Comparison of ENCODE assay signal across 11 cellular contexts in the genomic region with DNA sequence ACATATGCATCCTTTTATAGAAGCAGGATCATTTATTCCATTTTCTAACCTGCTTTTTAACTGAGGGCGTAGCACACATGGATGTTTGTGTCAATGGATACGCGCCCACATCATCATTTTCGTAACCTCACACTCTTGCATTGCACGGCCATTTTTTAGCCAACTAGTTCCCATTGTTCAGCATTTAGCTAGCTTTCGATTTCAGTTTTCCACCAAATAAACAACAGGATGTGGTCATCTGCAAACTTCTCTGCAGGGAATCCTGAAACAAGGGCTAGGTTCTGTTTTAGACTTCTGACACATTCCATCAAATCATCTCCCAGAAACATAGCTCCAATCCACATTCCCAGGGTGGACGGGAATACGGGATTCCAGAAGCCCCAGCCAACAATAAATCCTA. TPM values are rescaled to one million over a fixed set of nuclear protein-coding genes. Genes with fewer than 3 reads are reported as not detected.
DNase-seq lines count a peak whose midpoint lies in the region; ATAC-seq and TF ChIP-seq lines count a peak whose summit lies in the region.
"Had no signal": no experiment of that assay in that cellular context is flagged by ENCODE, and none has a peak within 500 bp of the region (broad histone marks: within the 10 kb centered on the region; RNA-seq: fewer than 3 reads in every experiment).

No MANE protein-coding gene starts in this region.

- H3K4me1 Mint-ChIP-seq in stimulated activated naive CD8-positive, alpha-beta T cell treated with anti-CD3 and anti-CD28 coated beads, Interleukin-15, Interleukin-2, amounts not matched to agents 100 ng/mL and 50 ng/mL, for 24 hours (ENCODE audit: low read depth) = peaks cover 26% of the 10 kb centered on the region
- peaks cover 21% of the 10 kb centered on the region for H3K4me1 Mint-ChIP-seq in activated naive CD8-positive, alpha-beta T cell treated with anti-CD3 and anti-CD28 coated beads, Interleukin-2, amount 10 ng/mL, durations not matched to agents 7 days and 5 days

- peak overlapping the region; percentile 38 for H3K4me3 Mint-ChIP-seq in stimulated activated naive CD8-positive, alpha-beta T cell treated with anti-CD3 and anti-CD28 coated beads, Interleukin-15, Interleukin-2, amounts not matched to agents 100 ng/mL and 50 ng/mL, for 24 hours
- H3K4me3 Mint-ChIP-seq in activated naive CD8-positive, alpha-beta T cell treated with anti-CD3 and anti-CD28 coated beads, Interleukin-2, amount 10 ng/mL, durations not matched to agents 7 days and 5 days = peak overlapping the region; percentile 61

- DNase-seq in stimulated activated naive CD8-positive, alpha-beta T cell treated with anti-CD3 and anti-CD28 coated beads, Interleukin-15, Interleukin-2, amounts not matched to agents 100 U/mL and 50 U/mL, for 24 hours = no peak
- no peak for DNase-seq in activated naive CD8-positive, alpha-beta T cell treated with anti-CD3 and anti-CD28 coated beads, Interleukin-2, amount 10 ng/mL, durations not matched to agents 7 days and 5 days
- no peak for DNase-seq in right lobe of liver
- DNase-seq in KG1 (lab: John Stamatoyannopoulos, UW) = no peak
- no peak for DNase-seq in kidney tubule cell (ENCODE audit: low spot score)
- DNase-seq: H9, head of caudate nucleus, NCI-H1092 treated with DMSO at 0.1 percent for 48 hours had no signal

- ATAC-seq in stimulated activated naive CD8-positive, alpha-beta T cell treated with anti-CD3 and anti-CD28 coated beads, Interleukin-15, Interleukin-2, amounts not matched to agents 100 U/mL and 50 U/mL, for 24 hours = no peak
- no peak for ATAC-seq in activated naive CD8-positive, alpha-beta T cell treated with anti-CD3 and anti-CD28 coated beads, Interleukin-2, amount 10 ng/mL, durations not matched to agents 7 days and 5 days (ENCODE audit: low read depth)
- ATAC-seq in right lobe of liver (peak in 3 of 4 donors; percentile 20 to 39 (median 22)), GM18907 (IDR thresholded peaks at IDR 0.05; ENCODE audit: unreplicated experiment) (no peak), HG02885 (IDR thresholded peaks at IDR 0.05; ENCODE audit: poor library complexity, unreplicated experiment) (no peak)

- intact Hi-C loops in right lobe of liver (cut with DNase I) = no loop called here

- no peaks in the 10 kb centered on the region for H3K27me3 ChIP-seq in right lobe of liver

- no peaks in the 10 kb centered on the region for H3K36me3 Mint-ChIP-seq in stimulated activated naive CD8-positive, alpha-beta T cell treated with anti-CD3 and anti-CD28 coated beads, Interleukin-15, Interleukin-2, amounts not matched to agents 100 ng/mL and 50 ng/mL, for 24 hours (ENCODE audit: low read depth)
- no peaks in the 10 kb centered on the region for H3K36me3 Mint-ChIP-seq in activated naive CD8-positive, alpha-beta T cell treated with anti-CD3 and anti-CD28 coated beads, Interleukin-2, amount 10 ng/mL, durations not matched to agents 7 days and 5 days

- POLR2A ChIA-PET in activated naive CD8-positive, alpha-beta T cell treated with anti-CD3 and anti-CD28 coated beads, Interleukin-2, amount 10 ng/mL, durations not matched to agents 7 days and 5 days (lab: Charles Lee) = interaction anchor here (0.9 to 2.2 kb wide), 3 partner anchors 11 to 39 kb away, joined by 3 to 6 read pairs (median 3); no protein-coding TSS in a partner anchor

- H3K4me1 ChIP-seq in right lobe of liver = peaks cover 0 to 9% (median 0%) of the 10 kb centered on the region in 4 donors

- H3K27me3 Mint-ChIP-seq in stimulated activated naive CD8-positive, alpha-beta T cell treated with anti-CD3 and anti-CD28 coated beads, Interleukin-15, Interleukin-2, amounts not matched to agents 100 ng/mL and 50 ng/mL, for 24 hours = no peaks in the 10 kb centered on the region
- peaks cover 7% of the 10 kb centered on the region for H3K27me3 Mint-ChIP-seq in activated naive CD8-positive, alpha-beta T cell treated with anti-CD3 and anti-CD28 coated beads, Interleukin-2, amount 10 ng/mL, durations not matched to agents 7 days and 5 days

- WGBS in right lobe of liver (ENCODE audit: insufficient coverage, low coverage, low lambda C conversion rate, missing lambda C conversion rate) = 38% methylated on average over 8 of the region's 8 CpGs

- peak overlapping the region; percentile 83 for H3K27ac Mint-ChIP-seq in stimulated activated naive CD8-positive, alpha-beta T cell treated with anti-CD3 and anti-CD28 coated beads, Interleukin-15, Interleukin-2, amounts not matched to agents 100 ng/mL and 50 ng/mL, for 24 hours
- peak overlapping the region; percentile 85 for H3K27ac Mint-ChIP-seq in activated naive CD8-positive, alpha-beta T cell treated with anti-CD3 and anti-CD28 coated beads, Interleukin-2, amount 10 ng/mL, durations not matched to agents 7 days and 5 days

- no peak overlapping the region for H3K4me3 ChIP-seq in right lobe of liver

- no peak for TF ChIP-seq CTCF in right lobe of liver (IDR thresholded peaks at IDR 0.05)

- TF ChIP-seq POLR2A in right lobe of liver (IDR thresholded peaks at IDR 0.05) = no peak

- no peaks in the 10 kb centered on the region for H3K36me3 ChIP-seq in right lobe of liver

- H3K9me3 Mint-ChIP-seq in stimulated activated naive CD8-positive, alpha-beta T cell treated with anti-CD3 and anti-CD28 coated beads, Interleukin-15, Interleukin-2, amounts not matched to agents 100 ng/mL and 50 ng/mL, for 24 hours = no peaks in the 10 kb centered on the region
- no peaks in the 10 kb centered on the region for H3K9me3 Mint-ChIP-seq in activated naive CD8-positive, alpha-beta T cell treated with anti-CD3 and anti-CD28 coated beads, Interleukin-2, amount 10 ng/mL, durations not matched to agents 7 days and 5 days
- H3K9me3 Mint-ChIP-seq: H9 had no signal

- no peaks in the 10 kb centered on the region for H3K9me3 ChIP-seq in right lobe of liver

- peak overlapping the region in 2 of 3 donors; percentile 43 to 51 for H3K27ac ChIP-seq in right lobe of liver

RNA-seq across cellular contexts. Expression of a gene that starts 6.4 kb away (rescaled TPM):
- 10 to 100 TPM; 29.1 to 32.0 TPM for total RNA-seq in activated naive CD8-positive, alpha-beta T cell treated with anti-CD3 and anti-CD28 coated beads, Interleukin-2, amount 10 ng/mL, durations not matched to agents 7 days and 5 days
- 10 to 100 TPM in 4 of 6 experiments, 1 to 10 TPM in 2; 7.4 to 21.9 (median 11.4) TPM for total RNA-seq in right lobe of liver

RNA-seq across cellular contexts. Expression of a gene that starts 37.2 kb away (rescaled TPM):
- total RNA-seq in activated naive CD8-positive, alpha-beta T cell treated with anti-CD3 and anti-CD28 coated beads, Interleukin-2, amount 10 ng/mL, durations not matched to agents 7 days and 5 days = 10 to 100 TPM; 18.2 to 19.3 TPM
- 1 to 10 TPM in 5 of 6 experiments, under 1 TPM in 1; 0.75 to 9.4 (median 5.1) TPM for total RNA-seq in right lobe of liver

Comparison
In these comparisons a context has a peak if more than half of its experiments do, and no peak if none do; other contexts are left out.
1. ATAC-seq: peak in right lobe of liver (3 of 4); none in stimulated activated naive CD8-positive, alpha-beta T cell treated with anti-CD3 and anti-CD28 coated beads, Interleukin-15, Interleukin-2, amounts not matched to agents 100 U/mL and 50 U/mL, for 24 hours (single experiment), activated naive CD8-positive, alpha-beta T cell treated with anti-CD3 and anti-CD28 coated beads, Interleukin-2, amount 10 ng/mL, durations not matched to agents 7 days and 5 days (single experiment), GM18907 (single experiment) and HG02885 (single experiment).